In the genomic region with DNA sequence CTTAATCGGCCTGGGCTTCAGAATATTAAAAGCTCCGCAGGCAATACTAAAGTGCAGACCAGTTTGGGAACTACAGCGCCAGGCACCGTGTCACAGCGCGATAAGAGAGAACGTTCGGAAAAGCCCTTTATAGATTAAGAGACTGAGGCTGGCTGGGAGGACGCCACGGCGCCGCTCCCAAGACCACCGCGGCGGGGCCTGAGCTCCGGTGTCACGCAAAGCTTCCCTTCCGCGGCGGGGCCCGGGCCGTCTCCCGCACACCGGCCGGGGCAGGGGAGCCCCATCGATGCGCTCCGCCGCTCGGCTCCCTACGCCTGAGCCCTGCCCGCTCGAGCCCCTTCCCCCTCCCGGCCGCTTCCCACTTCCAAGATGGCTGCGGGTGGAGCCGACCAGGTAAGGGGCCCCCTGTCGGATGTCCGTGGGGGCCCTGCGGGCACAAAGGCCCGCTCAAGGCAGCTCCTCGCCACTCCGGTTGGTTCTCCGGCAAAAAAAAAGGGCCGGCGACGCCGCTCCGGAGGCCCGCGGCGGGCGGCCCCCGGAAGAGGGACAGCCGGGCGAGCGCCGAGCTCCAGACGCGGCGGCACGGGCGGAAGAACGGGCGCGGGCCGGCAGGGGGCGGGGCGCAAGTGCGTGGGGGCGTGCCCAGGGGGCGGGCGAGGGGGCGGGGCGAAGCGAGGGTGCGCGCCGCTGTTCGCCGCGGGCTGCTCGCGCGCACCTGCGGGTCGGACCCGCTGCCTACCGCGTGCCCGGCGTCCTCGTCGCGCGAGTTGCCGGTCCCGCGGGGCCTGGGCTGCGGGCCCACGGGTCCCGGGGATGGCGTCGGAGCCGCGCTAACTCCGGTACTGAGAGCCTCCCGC, we compare ENCODE assay signal across 8 cellular contexts. TPM values are rescaled to one million over a fixed set of nuclear protein-coding genes. Genes with fewer than 3 reads are reported as not detected.
A peak's percentile ranks its signal among the peaks of the same experiment; 100 is the strongest.
DNase-seq lines count a peak whose midpoint lies in the region; ATAC-seq and TF ChIP-seq lines count a peak whose summit lies in the region.

A gene with protein sequence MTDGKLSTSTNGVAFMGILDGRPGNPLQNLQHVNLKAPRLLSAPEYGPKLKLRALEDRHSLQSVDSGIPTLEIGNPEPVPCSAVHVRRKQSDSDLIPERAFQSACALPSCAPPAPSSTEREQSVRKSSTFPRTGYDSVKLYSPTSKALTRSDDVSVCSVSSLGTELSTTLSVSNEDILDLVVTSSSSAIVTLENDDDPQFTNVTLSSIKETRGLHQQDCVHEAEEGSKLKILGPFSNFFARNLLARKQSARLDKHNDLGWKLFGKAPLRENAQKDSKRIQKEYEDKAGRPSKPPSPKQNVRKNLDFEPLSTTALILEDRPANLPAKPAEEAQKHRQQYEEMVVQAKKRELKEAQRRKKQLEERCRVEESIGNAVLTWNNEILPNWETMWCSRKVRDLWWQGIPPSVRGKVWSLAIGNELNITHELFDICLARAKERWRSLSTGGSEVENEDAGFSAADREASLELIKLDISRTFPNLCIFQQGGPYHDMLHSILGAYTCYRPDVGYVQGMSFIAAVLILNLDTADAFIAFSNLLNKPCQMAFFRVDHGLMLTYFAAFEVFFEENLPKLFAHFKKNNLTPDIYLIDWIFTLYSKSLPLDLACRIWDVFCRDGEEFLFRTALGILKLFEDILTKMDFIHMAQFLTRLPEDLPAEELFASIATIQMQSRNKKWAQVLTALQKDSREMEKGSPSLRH (plus strand): TSS at position 714 of the 857 bp plus-strand sequence. CDS start 13,564 bp downstream, outside the sequence.

- peak; percentile 84 for DNase-seq in ELR (ENCODE audit: low read depth)
- peak; percentile 91 for DNase-seq in SJCRH30
- DNase-seq in activated gamma-delta T cell treated with anti-CD3 and anti-CD28 coated beads, Interleukin-2, amount 50 U/mL, for 16 hours (ENCODE audit: low read depth), result peak; percentile 78
- peak; percentile 72 for DNase-seq in foreskin melanocyte
- peak in 48 of 49 donors; percentile 36 to 98 (median 85) for DNase-seq in substantia nigra (lab: John Stamatoyannopoulos, UW)

- peaks cover 16% of the 10 kb centered on the region; the same call in 1 of the 2 replicates for H3K4me1 ChIP-seq in SJCRH30
- peaks cover 58 to 62% of the 10 kb centered on the region in 2 experiments for H3K4me1 ChIP-seq in neutrophil (ENCODE audit: control insufficient read depth in 1 of 2, insufficient read depth in 1 of 2, low read depth in 1 of 2, low read length in 1 of 2)

- ATAC-seq in GM21786 (IDR thresholded peaks at IDR 0.05; ENCODE audit: unreplicated experiment), result peak; percentile 85

- peak; percentile 62 for TF ChIP-seq CTCF in neutrophil (IDR thresholded peaks at IDR 0.05)

- H3K27me3 ChIP-seq in SJCRH30 (no peaks in the 10 kb centered on the region; the same call in 1 of the 2 replicates), neutrophil (peaks cover 11% of the 10 kb centered on the region)

- H3K4me3 ChIP-seq in SJCRH30 (peak within 1 kb of the TSS; percentile 95), neutrophil (ENCODE audit: low read depth in 1 of 2, low read length in 1 of 2) (peak within 1 kb of the TSS; percentile 93 to 100)

- H3K27ac ChIP-seq in KOPT-K1 (ENCODE audit: low read depth, low read length, poor library complexity, severe bottlenecking) (peak within 1 kb of the TSS; percentile 97), SJCRH30 (peak within 1 kb of the TSS; percentile 95), neutrophil (peak within 1 kb of the TSS; percentile 99), substantia nigra (ENCODE audit: low read depth, low read length, poor library complexity, severe bottlenecking) (peak within 1 kb of the TSS; percentile 93)

- H3K36me3 ChIP-seq in KOPT-K1 (ENCODE audit: insufficient read depth, low read length) (no peaks in the 10 kb centered on the region), SJCRH30 (no peaks in the 10 kb centered on the region), neutrophil (no peaks in the 10 kb centered on the region)

- H3K9me3 ChIP-seq in KOPT-K1 (ENCODE audit: insufficient read depth, low read length, poor library complexity, severe bottlenecking) (no peaks in the 10 kb centered on the region), SJCRH30 (replicated peaks) (no peaks in the 10 kb centered on the region), neutrophil (no peaks in the 10 kb centered on the region)

RNA-seq across cellular contexts. Expression of the gene that starts here (rescaled TPM):
- 54.5 and 58.0 TPM in 2 replicates for total RNA-seq in SJCRH30 (2014; rRNA removed; shearing (Covaris generic))

Comparison
In these comparisons a context has a peak if more than half of its experiments do, and no peak if none do; other contexts are left out.
1. Peak in every context shown above with its lines: DNase-seq, ATAC-seq, H3K4me3 ChIP-seq and H3K27ac ChIP-seq.